8 cellular contexts compared by ENCODE assay signal in the genomic region with DNA sequence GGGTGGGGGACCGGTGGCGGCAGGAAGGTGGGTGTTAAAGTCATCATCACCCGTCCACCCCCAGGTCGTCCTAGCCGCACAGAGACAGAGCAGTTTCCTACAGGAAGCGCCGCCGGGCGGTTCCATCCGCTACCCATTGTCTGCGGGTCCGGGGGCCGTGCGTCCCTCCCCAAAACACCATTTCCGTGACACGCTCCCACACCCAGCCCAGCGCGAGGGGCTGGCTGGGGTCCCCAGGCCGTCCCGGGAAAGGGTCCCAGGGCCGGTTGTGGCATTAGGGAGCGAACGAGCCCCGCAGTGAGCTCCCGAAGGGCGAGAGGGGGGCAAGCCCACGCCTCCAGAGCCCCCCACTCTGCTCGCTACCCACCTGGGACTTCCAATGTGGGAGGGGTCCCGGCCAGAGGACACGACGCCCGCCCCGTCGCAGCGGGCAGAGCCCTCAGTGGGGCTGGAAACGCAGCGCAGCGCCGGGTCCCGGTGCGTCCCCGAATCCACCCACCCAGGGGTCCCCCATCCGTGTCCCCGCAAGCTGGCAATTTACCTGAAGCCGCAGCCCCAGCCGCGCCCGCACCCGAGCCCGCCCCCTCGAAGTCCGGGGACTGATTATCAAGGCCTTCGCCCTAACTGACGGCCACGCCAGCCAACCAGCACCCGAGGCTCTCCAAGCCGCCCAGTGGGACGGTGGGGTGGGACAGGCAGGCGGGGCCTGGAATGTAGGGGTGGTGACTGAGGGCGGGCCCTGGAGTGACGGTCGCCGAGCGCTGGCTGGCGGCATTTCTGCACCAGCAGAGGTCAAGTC. TPM values are rescaled to one million over a fixed set of nuclear protein-coding genes. Genes with fewer than 3 reads are reported as not detected.
DNase-seq lines count a peak whose midpoint lies in the region; ATAC-seq, FAIRE-seq and TF ChIP-seq lines count a peak whose summit lies in the region.

TSS of gene KANK3 (minus strand) at position 579 of the 799 bp plus-strand sequence. CDS start 5,434 bp downstream, outside the sequence.

- intact Hi-C loops in esophagus squamous epithelium (cut with DNase I): no loop called here

- no peak within 1 kb of the TSS for H3K27ac Mint-ChIP-seq in activated T-cell treated with anti-CD3 and anti-CD28 coated beads, Interleukin-2, amount 50 U/mL, for 72 hours

- peak in 2 of 4 donors; percentile 63 to 70 for TF ChIP-seq POLR2A in esophagus squamous epithelium (IDR thresholded peaks at IDR 0.05)

- FAIRE-seq in HTR-8/SVneo (lab: Jason Lieb, UNC): peak; percentile 76

- TF ChIP-seq CTCF in BJ (IDR thresholded peaks at IDR 0.05; ENCODE audit: insufficient read depth, low read depth, low read length) (no peak), OCI-LY1 (IDR thresholded peaks at IDR 0.05; ENCODE audit: low read length) (no peak), esophagus squamous epithelium (IDR thresholded peaks at IDR 0.05) (peak in 1 of 6 experiments; percentile 10)

- H3K9me2 ChIP-seq in OCI-LY1 (ENCODE audit: low read depth, low read length): no peaks in the 10 kb centered on the region

- H3K4me3 ChIP-seq in BJ (ENCODE audit: low read depth, low read length) (peak within 1 kb of the TSS; percentile 35), OCI-LY1 (ENCODE audit: low read depth, low read length, poor library complexity, severe bottlenecking) (peak within 1 kb of the TSS; percentile 53), esophagus squamous epithelium (peak within 1 kb of the TSS; percentile 35 to 71 (median 62)), mucosa of stomach (ENCODE audit: low read length) (no peak within 1 kb of the TSS)

- peak within 1 kb of the TSS; percentile 70 for H3K4me2 ChIP-seq in OCI-LY1 (ENCODE audit: low read length)

- no peaks in the 10 kb centered on the region for H3F3A ChIP-seq in OCI-LY1 (ENCODE audit: insufficient read depth, low read length)

- H3K4me3 Mint-ChIP-seq in activated T-cell treated with anti-CD3 and anti-CD28 coated beads, Interleukin-2, amount 50 U/mL, for 72 hours: peak within 1 kb of the TSS; percentile 85 to 86

- H3K36me3 Mint-ChIP-seq in activated T-cell treated with anti-CD3 and anti-CD28 coated beads, Interleukin-2, amount 50 U/mL, for 72 hours (ENCODE audit: insufficient read depth in 2 of 2): no peaks in the 10 kb centered on the region

- H3K4me1 Mint-ChIP-seq in activated T-cell treated with anti-CD3 and anti-CD28 coated beads, Interleukin-2, amount 50 U/mL, for 72 hours (ENCODE audit: low read depth): peaks cover 5% of the 10 kb centered on the region

- DNase-seq in BJ (ENCODE audit: low read depth) (no peak), HTR-8/SVneo (ENCODE audit: insufficient read length, low spot score) (peak; percentile 99), esophagus squamous epithelium (lab: John Stamatoyannopoulos, UW) (peak; percentile 65)
- peak; percentile 95 to 97 for DNase-seq in activated T-cell treated with anti-CD3 and anti-CD28 coated beads, Interleukin-2, amount 50 U/mL, for 72 hours
- peak; percentile 71 to 86 for DNase-seq in stimulated activated CD8-positive, alpha-beta memory T cell treated with anti-CD3 and anti-CD28 coated beads, Interleukin-4, amount 100 ng/mL, for 4 hours (ENCODE audit: low read depth in 2 of 2, low spot score in 1 of 2)

- H3K27me3 Mint-ChIP-seq in activated T-cell treated with anti-CD3 and anti-CD28 coated beads, Interleukin-2, amount 50 U/mL, for 72 hours (ENCODE audit: low read depth): peaks cover 25% of the 10 kb centered on the region

- H3K9ac ChIP-seq in OCI-LY1 (ENCODE audit: low read length): no peak within 1 kb of the TSS
- H3K9ac ChIP-seq in mucosa of stomach (ENCODE audit: low read length): peak within 1 kb of the TSS; percentile 28

- H3K4me1 ChIP-seq in OCI-LY1 (ENCODE audit: insufficient read depth, low read length, severe bottlenecking): peaks cover 5% of the 10 kb centered on the region
- H3K4me1 ChIP-seq in esophagus squamous epithelium: peaks cover 8 to 42% (median 8%) of the 10 kb centered on the region in 3 donors
- peaks cover 5% of the 10 kb centered on the region for H3K4me1 ChIP-seq in mucosa of stomach (ENCODE audit: control insufficient read depth, insufficient read depth, low read length)

- H3K9me3 Mint-ChIP-seq in activated T-cell treated with anti-CD3 and anti-CD28 coated beads, Interleukin-2, amount 50 U/mL, for 72 hours: no peaks in the 10 kb centered on the region

- no peaks in the 10 kb centered on the region for H3K36me3 ChIP-seq in BJ (ENCODE audit: control insufficient read depth, insufficient read depth, low read length)
- no peaks in the 10 kb centered on the region for H3K36me3 ChIP-seq in OCI-LY1 (ENCODE audit: insufficient read depth, low read length)
- H3K36me3 ChIP-seq in esophagus squamous epithelium: no peaks in the 10 kb centered on the region
- no peaks in the 10 kb centered on the region for H3K36me3 ChIP-seq in mucosa of stomach (ENCODE audit: control insufficient read depth, insufficient read depth, low read length)

- no peak within 1 kb of the TSS for H3K27ac ChIP-seq in OCI-LY1 (ENCODE audit: low read depth, low read length, poor library complexity, severe bottlenecking)
- H3K27ac ChIP-seq in esophagus squamous epithelium: peak within 1 kb of the TSS; percentile 72 to 88 (median 86)

- peak; percentile 88 for ATAC-seq in GM19395 (IDR thresholded peaks at IDR 0.05; ENCODE audit: unreplicated experiment)
- peak; percentile 100 for ATAC-seq in activated T-cell treated with anti-CD3 and anti-CD28 coated beads, Interleukin-2, amount 50 U/mL, for 72 hours (replicated peaks in 1 of 2)

- no peaks in the 10 kb centered on the region for H4K20me1 ChIP-seq in OCI-LY1 (ENCODE audit: insufficient read depth, low read length)

- CTCF ChIA-PET in BJ (lab: Yijun Ruan, JAX): interaction anchor here (0.6 to 4.1 kb wide), 4 partner anchors 11 to 238 kb away, joined by 3 to 19 read pairs (median 6); no protein-coding TSS in a partner anchor

- H2AFZ ChIP-seq in OCI-LY1 (ENCODE audit: low read length): no peak within 1 kb of the TSS

- peaks cover 21% of the 10 kb centered on the region for H3K27me3 ChIP-seq in BJ (ENCODE audit: control insufficient read depth, insufficient read depth, low read length)
- H3K27me3 ChIP-seq in OCI-LY1 (ENCODE audit: insufficient read depth, low read length): 0 out of 2 replicates have a peak, but pooled peaks cover 7% of the 10 kb centered on the region
- peaks cover 0 to 53% (median 2%) of the 10 kb centered on the region in 4 donors for H3K27me3 ChIP-seq in esophagus squamous epithelium
- H3K27me3 ChIP-seq in mucosa of stomach (ENCODE audit: control insufficient read depth, insufficient read depth, low read length): peaks cover 43% of the 10 kb centered on the region

- H3K79me2 ChIP-seq in OCI-LY1 (ENCODE audit: insufficient read depth, low read length): no peaks in the 10 kb centered on the region

- H3K9me3 ChIP-seq in OCI-LY1 (ENCODE audit: low read length) (no peaks in the 10 kb centered on the region), esophagus squamous epithelium (no peaks in the 10 kb centered on the region), mucosa of stomach (ENCODE audit: control insufficient read depth, low read length) (no peaks in the 10 kb centered on the region)

- POLR2A ChIA-PET in BJ (lab: Charles Lee): no interaction called here

- 11% methylated on average over 20 of the region's 65 CpGs; no CpG with 5 or more reads in 1 of the 2 donors for WGBS in esophagus squamous epithelium, 2 donors

RNA-seq across cellular contexts. Expression of gene KANK3, which starts in this region (rescaled TPM):
- polyA plus RNA-seq in BJ (2011; rRNA removed): 0.02 TPM in 1 of 2 replicates, not detected in the other
- not detected in 2 replicates for polyA minus RNA-seq in BJ (2011; rRNA and poly(A)+ RNA removed)
- total RNA-seq in activated T-cell treated with anti-CD3 and anti-CD28 coated beads, Interleukin-2, amount 50 U/mL, for 72 hours: 1 to 10 TPM in 1 of 2 donors, under 1 TPM in 1; 0.99 to 1.6 TPM
- 1 to 10 TPM; 2.9 to 8.8 (median 4.4) TPM for total RNA-seq in esophagus squamous epithelium
